17 cellular contexts compared by ENCODE assay signal in genomic region chr3:15151166-15151565, GRCh38. TPM values are rescaled to one million over a fixed set of nuclear protein-coding genes. Genes with fewer than 3 reads are reported as not detected.
A peak's percentile ranks its signal among the peaks of the same experiment; 100 is the strongest.
DNase-seq lines count a peak whose midpoint lies in the region; ATAC-seq and TF ChIP-seq lines count a peak whose summit lies in the region.
"Had no signal": no experiment of that assay in that cellular context is flagged by ENCODE, and none has a peak within 500 bp of the region (broad histone marks: within the 10 kb centered on the region; RNA-seq: fewer than 3 reads in every experiment).

No MANE protein-coding gene starts in this region.

- ATAC-seq in HG03469 (IDR thresholded peaks at IDR 0.05; ENCODE audit: unreplicated experiment), result peak; percentile 60
- ATAC-seq: GM23338 had no signal

- H3K4me3 Mint-ChIP-seq in Caco-2 (ENCODE audit: unreplicated experiment) (no peak overlapping the region), endodermal cell (no peak overlapping the region)
- H3K4me3 Mint-ChIP-seq: GM23338 had no signal

- peaks cover 16% of the 10 kb centered on the region for H3K27me3 Mint-ChIP-seq in Caco-2 (ENCODE audit: insufficient read depth, unreplicated experiment)
- peaks cover 24% of the 10 kb centered on the region for H3K27me3 Mint-ChIP-seq in endodermal cell (ENCODE audit: insufficient read depth)

- H3K27ac Mint-ChIP-seq in Caco-2 (ENCODE audit: unreplicated experiment) (no peak overlapping the region), endodermal cell (no peak overlapping the region)
- H3K27ac Mint-ChIP-seq: GM23338 had no signal

- H3K36me3 ChIP-seq in Caco-2 (ENCODE audit: control insufficient read depth, insufficient read depth, low read length) (no peaks in the 10 kb centered on the region), endodermal cell (ENCODE audit: control insufficient read depth, insufficient read depth, low read length) (no peaks in the 10 kb centered on the region)
- H3K36me3 ChIP-seq: SJCRH30 had no signal

- BruUV-seq in Caco-2 (replicated peaks; lab: Mats Ljungman, UMichigan), result no TSS peak

- H3K4me3 ChIP-seq in Caco-2 (ENCODE audit: low read depth, low read length), result no peak overlapping the region
- H3K4me3 ChIP-seq in endodermal cell (ENCODE audit: low read length), result no peak overlapping the region
- H3K4me3 ChIP-seq: GM23338, SJCRH30 had no signal

- no peak for TF ChIP-seq CTCF in Caco-2 (IDR thresholded peaks at IDR 0.05; ENCODE audit: insufficient read depth in 1 of 2, low read depth in 1 of 2, low read length in 1 of 2, severe bottlenecking in 1 of 2, unreplicated experiment in 1 of 2)
- TF ChIP-seq CTCF in endodermal cell (conservative IDR thresholded peaks at IDR 0.05), result no peak

- H3K9me3 ChIP-seq in Caco-2, result no peaks in the 10 kb centered on the region
- no peaks in the 10 kb centered on the region for H3K9me3 ChIP-seq in endodermal cell (ENCODE audit: control insufficient read depth, low read length)
- H3K9me3 ChIP-seq: SJCRH30 had no signal

- CTCF ChIA-PET in Caco-2 (lab: Charles Lee), result no interaction called here

- DNase-seq in Caco-2 (peak; percentile 15 to 40), SW480 (ENCODE audit: low spot score) (peak; percentile 25), iris pigment epithelial cell (ENCODE audit: low read depth) (peak; percentile 3), inferior parietal cortex (ENCODE audit: extremely low spot score) (no peak), endodermal cell (no peak), GM19240 (ENCODE audit: insufficient read length, low spot score) (no peak)
- DNase-seq in NK-92 treated with Interleukin-12 subunit alpha and Interleukin-12 subunit beta, amount 100 ng/mL, for 24 hours (lab: John Stamatoyannopoulos, UW), result no peak
- DNase-seq: COR-L47, DMS53, NCI-H1105, NCI-H187 treated with DMSO at 0.1 percent for 48 hours, NCI-H2171 treated with DMSO at 0.1 percent for 48 hours, NCI-H510A, SJCRH30 had no signal

- no peaks in the 10 kb centered on the region for H3K9me3 Mint-ChIP-seq in Caco-2 (ENCODE audit: unreplicated experiment)
- no peaks in the 10 kb centered on the region for H3K9me3 Mint-ChIP-seq in endodermal cell
- H3K9me3 Mint-ChIP-seq: GM23338 had no signal

- H3K27me3 ChIP-seq in Caco-2 (replicated peaks; ENCODE audit: control insufficient read depth, insufficient read depth, low read length) (no peaks in the 10 kb centered on the region), endodermal cell (ENCODE audit: control insufficient read depth, insufficient read depth, low read length, poor library complexity, severe bottlenecking) (peaks cover 40% of the 10 kb centered on the region)
- H3K27me3 ChIP-seq: SJCRH30 had no signal

- H3K36me3 Mint-ChIP-seq in Caco-2 (ENCODE audit: insufficient read depth, unreplicated experiment) (no peaks in the 10 kb centered on the region), endodermal cell (ENCODE audit: low read depth) (no peaks in the 10 kb centered on the region)

- POLR2A ChIA-PET in Caco-2 (lab: Charles Lee), result no interaction called here

- intact Hi-C loops in Caco-2 (cut with micrococcal nuclease; ENCODE audit: unreplicated experiment), result no loop called here

- no peak overlapping the region for H3K27ac ChIP-seq in endodermal cell (ENCODE audit: low read depth, low read length)
- H3K27ac ChIP-seq: C4-2B, SJCRH30 had no signal

- H3K4me1 ChIP-seq in Caco-2 (peaks cover 10% of the 10 kb centered on the region; the same call in 1 of the 2 replicates), endodermal cell (ENCODE audit: control insufficient read depth, insufficient read depth, low read length) (no peaks in the 10 kb centered on the region)

- H3K9ac ChIP-seq in endodermal cell (ENCODE audit: extremely low read depth, low read length, poor library complexity, severe bottlenecking), result no peak overlapping the region

- H3K4me1 Mint-ChIP-seq in Caco-2 (ENCODE audit: low read depth, unreplicated experiment) (peaks cover 5% of the 10 kb centered on the region), endodermal cell (peaks cover 3% of the 10 kb centered on the region)

RNA-seq across cellular contexts. Expression of gene RBSN, which starts 52.2 kb away (rescaled TPM):
- total RNA-seq in Caco-2 (2022) (18.5 and 19.7 TPM in 2 replicates), endodermal cell (10 to 100 TPM; 23.3 to 25.2 TPM)
- 27.6 TPM for polyA plus RNA-seq in endodermal cell (2013, experiment 1 of 2)
- 28.5 TPM for polyA plus RNA-seq in endodermal cell (2013, experiment 2 of 2)

RNA-seq across cellular contexts. Expression of gene CAPN7, which starts 54.9 kb away (rescaled TPM):
- total RNA-seq in Caco-2 (2022), result 37.0 and 40.3 TPM in 2 replicates
- total RNA-seq in endodermal cell, result 10 to 100 TPM; 32.6 to 41.2 TPM
- 30.8 TPM for polyA plus RNA-seq in endodermal cell (2013, experiment 1 of 2)
- polyA plus RNA-seq in endodermal cell (2013, experiment 2 of 2), result 26.2 TPM

Comparison
In these comparisons a context has a peak if more than half of its experiments do, and no peak if none do; other contexts are left out.
1. DNase-seq: peak in Caco-2 (2 of 2), SW480 (single experiment) and iris pigment epithelial cell (single experiment); none in inferior parietal cortex (single experiment), NK-92 treated with Interleukin-12 subunit alpha and Interleukin-12 subunit beta, amount 100 ng/mL, for 24 hours (single experiment), endodermal cell (single experiment) and GM19240 (single experiment).